1 cellular context compared by ENCODE assay signal in genomic region chr11:17721242-17721999, GRCh38.
TF ChIP-seq lines count a peak whose summit lies in the region.

No MANE protein-coding gene starts in this region.

TF ChIP-seq in H1, 55 proteins besides CTCF, POLR2A, EP300 and RAD21:
- TF ChIP-seq ATF2 (IDR thresholded peaks at IDR 0.05; ENCODE audit: low read length) (no peak), GTF2F1 (IDR thresholded peaks at IDR 0.05; ENCODE audit: borderline replicate concordance, low read depth, low read length) (no peak), RNF2 (IDR thresholded peaks at IDR 0.05; ENCODE audit: borderline replicate concordance, low read depth, low read length, missing control alignments, poor library complexity, severe bottlenecking) (peak; percentile 5), SUZ12 (IDR thresholded peaks at IDR 0.05; ENCODE audit: low read length) (peak; percentile 64; the same call in 1 of the 2 replicates), MAX (IDR thresholded peaks at IDR 0.05) (no peak), SIN3A (conservative IDR thresholded peaks at IDR 0.05 in 1 of 2, IDR thresholded peaks at IDR 0.05 in 1 of 2; ENCODE audit: low read depth in 1 of 2, low read length in 2 of 2) (no peak), RFX5 (IDR thresholded peaks at IDR 0.05; ENCODE audit: borderline replicate concordance, low read depth, low read length) (no peak), EZH2 (IDR thresholded peaks at IDR 0.05; ENCODE audit: low read depth, low read length, severe bottlenecking) (peak; percentile 45)
